Comparison of ENCODE assay signal across 8 cellular contexts in the genomic region with DNA sequence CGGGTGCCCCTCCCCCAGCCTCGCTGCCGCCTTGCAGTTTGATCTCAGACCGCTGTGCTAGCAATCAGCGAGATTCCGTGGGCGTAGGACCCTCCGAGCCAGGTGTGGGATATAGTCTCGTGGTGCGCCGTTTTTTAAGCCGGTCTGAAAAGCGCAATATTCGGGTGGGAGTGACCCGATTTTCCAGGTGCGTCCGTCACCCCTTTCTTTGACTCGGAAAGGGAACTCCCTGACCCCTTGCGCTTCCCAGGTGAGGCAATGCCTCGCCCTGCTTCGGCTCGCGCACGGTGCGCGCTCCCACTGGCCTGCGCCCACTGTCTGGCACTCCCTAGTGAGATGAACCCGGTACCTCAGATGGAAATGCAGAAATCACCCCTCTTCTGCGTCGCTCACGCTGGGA. TPM values are rescaled to one million over a fixed set of nuclear protein-coding genes. Genes with fewer than 3 reads are reported as not detected.
DNase-seq lines count a peak whose midpoint lies in the region; ATAC-seq and TF ChIP-seq lines count a peak whose summit lies in the region.
"Not testable (repeated sequence)": the region's sequence is repeated elsewhere in the genome, so short reads cannot be mapped to it uniquely, and the experiment has no call there.

No MANE protein-coding gene starts in this region.

- H3K79me2 ChIP-seq in GM23338 (replicated peaks; ENCODE audit: insufficient read depth): not testable (repeated sequence)
- H3K79me2 ChIP-seq in hepatocyte: peaks cover 18% of the 10 kb centered on the region

- not testable (repeated sequence) for H3K4me1 Mint-ChIP-seq in GM23338; activated T-helper 2 cell treated with anti-CD3 and anti-CD28 coated beads, Interferon-gamma antibody, Interleukin-2, Interleukin-4, amounts not matched to agents 10 μg/mL and 5 μg/mL and 100 μg/mL, durations not matched to agents 14 hours and 24 hours and 36 hours (ENCODE audit: low read depth); endothelial cell (ENCODE audit: unreplicated experiment); neural crest cell

- H3K36me3 ChIP-seq in GM23338 (ENCODE audit: insufficient read depth); Panc1 (ENCODE audit: control insufficient read depth, insufficient read depth, low read length); hepatocyte (replicated peaks; ENCODE audit: insufficient read depth, low read depth); upper lobe of right lung: not testable (repeated sequence)

- POLR2A ChIA-PET in Panc1 (lab: Charles Lee): not testable (repeated sequence)

- not testable (repeated sequence) for DNase-seq in GM23338 (ENCODE audit: low spot score); Panc1 (ENCODE audit: low read depth, low spot score); activated T-helper 2 cell treated with anti-CD3 and anti-CD28 coated beads, Interferon-gamma antibody, Interleukin-2, Interleukin-4, amounts not matched to agents 10 μg/mL and 5 μg/mL and 100 μg/mL, durations not matched to agents 14 hours and 24 hours and 36 hours (ENCODE audit: low spot score); endothelial cell (ENCODE audit: low spot score); hepatocyte (ENCODE audit: low spot score); left colon; neural crest cell (ENCODE audit: low read depth, low spot score); upper lobe of right lung

- H3K27me3 Mint-ChIP-seq in GM23338 (ENCODE audit: insufficient read depth, low read depth, poor library complexity); activated T-helper 2 cell treated with anti-CD3 and anti-CD28 coated beads, Interferon-gamma antibody, Interleukin-2, Interleukin-4, amounts not matched to agents 10 μg/mL and 5 μg/mL and 100 μg/mL, durations not matched to agents 14 hours and 24 hours and 36 hours (ENCODE audit: low read depth); endothelial cell (ENCODE audit: unreplicated experiment); neural crest cell (ENCODE audit: low read depth): not testable (repeated sequence)

- H2AFZ ChIP-seq in GM23338 (0 out of 2 replicates have a peak overlapping the region, but pooled peaks have one; percentile 66), hepatocyte (peak overlapping the region; percentile 97)

- H3K4me3 Mint-ChIP-seq in GM23338 (peak overlapping the region; percentile 65), endothelial cell (ENCODE audit: unreplicated experiment) (peak overlapping the region; percentile 22), neural crest cell (peak overlapping the region; percentile 80)
- peak overlapping the region; percentile 21 for H3K4me3 Mint-ChIP-seq in activated T-helper 2 cell treated with anti-CD3 and anti-CD28 coated beads, Interferon-gamma antibody, Interleukin-2, Interleukin-4, amounts not matched to agents 10 μg/mL and 5 μg/mL and 100 μg/mL, durations not matched to agents 14 hours and 24 hours and 36 hours (ENCODE audit: low read depth)

- H3K4me2 ChIP-seq in GM23338 (peak overlapping the region; percentile 69), hepatocyte (peak overlapping the region; percentile 76)

- not testable (repeated sequence) for H3F3A ChIP-seq in GM23338 (replicated peaks; ENCODE audit: low read depth)

- peak overlapping the region; percentile 48 for H3K4me3 ChIP-seq in GM23338
- H3K4me3 ChIP-seq in Panc1 (ENCODE audit: low read depth in 2 of 2, low read length in 2 of 2): peak overlapping the region; percentile 27 to 46; a peak in 3 of 4 replicates
- H3K4me3 ChIP-seq in hepatocyte: peak overlapping the region; percentile 5
- H3K4me3 ChIP-seq in upper lobe of right lung: peak overlapping the region; percentile 21

- ATAC-seq in GM23338, Panc1, upper lobe of right lung: not testable (repeated sequence)
- peak; percentile 42 for ATAC-seq in left colon

- 32% methylated on average over 7 of the region's 31 CpGs for WGBS in hepatocyte (ENCODE audit: low lambda C conversion rate, missing lambda C conversion rate)

- CTCF ChIA-PET in Panc1 (lab: Charles Lee): not testable (repeated sequence)

- H3K4me1 ChIP-seq in GM23338 (ENCODE audit: insufficient read depth); Panc1 (ENCODE audit: control insufficient read depth, insufficient read depth, low read length); hepatocyte (ENCODE audit: insufficient read depth); upper lobe of right lung: not testable (repeated sequence)

- not testable (repeated sequence) for H3K9me3 Mint-ChIP-seq in GM23338; activated T-helper 2 cell treated with anti-CD3 and anti-CD28 coated beads, Interferon-gamma antibody, Interleukin-2, Interleukin-4, amounts not matched to agents 10 μg/mL and 5 μg/mL and 100 μg/mL, durations not matched to agents 14 hours and 24 hours and 36 hours; endothelial cell (ENCODE audit: unreplicated experiment); neural crest cell

- H3K27me3 ChIP-seq in GM23338 (ENCODE audit: insufficient read depth); Panc1 (ENCODE audit: control insufficient read depth, insufficient read depth, low read length); hepatocyte; upper lobe of right lung: not testable (repeated sequence)

- TF ChIP-seq CTCF in GM23338 (conservative IDR thresholded peaks at IDR 0.05; ENCODE audit: low read depth in 2 of 2); Panc1 (IDR thresholded peaks at IDR 0.05); endothelial cell (IDR thresholded peaks at IDR 0.05; ENCODE audit: unreplicated experiment); hepatocyte (IDR thresholded peaks at IDR 0.05; ENCODE audit: poor library complexity); neural crest cell (conservative IDR thresholded peaks at IDR 0.05); upper lobe of right lung (IDR thresholded peaks at IDR 0.05): not testable (repeated sequence)

- H4K20me1 ChIP-seq in GM23338 (replicated peaks; ENCODE audit: insufficient read depth); hepatocyte (ENCODE audit: insufficient read depth, poor library complexity, severe bottlenecking): not testable (repeated sequence)

- in situ Hi-C loops in Panc1 (cut with HindIII; ENCODE audit: low pct_unique_long_range_greater_than_20kb, low sequenced_read_pairs): not testable (repeated sequence)

- H3K36me3 Mint-ChIP-seq in GM23338 (ENCODE audit: low read depth); endothelial cell (ENCODE audit: low read depth, unreplicated experiment); neural crest cell (ENCODE audit: low read depth): not testable (repeated sequence)
- H3K36me3 Mint-ChIP-seq in activated T-helper 2 cell treated with anti-CD3 and anti-CD28 coated beads, Interferon-gamma antibody, Interleukin-2, Interleukin-4, amounts not matched to agents 10 μg/mL and 5 μg/mL and 100 μg/mL, durations not matched to agents 14 hours and 24 hours and 36 hours (ENCODE audit: low read depth): peaks cover 16% of the 10 kb centered on the region

- not testable (repeated sequence) for H3K27ac ChIP-seq in GM23338 (ENCODE audit: low read depth); upper lobe of right lung
- H3K27ac ChIP-seq in Panc1 (ENCODE audit: low read length) (peak overlapping the region; percentile 42; the same call in 1 of the 2 replicates), hepatocyte (peak overlapping the region; percentile 85)

- H3K27ac Mint-ChIP-seq in GM23338; activated T-helper 2 cell treated with anti-CD3 and anti-CD28 coated beads, Interferon-gamma antibody, Interleukin-2, Interleukin-4, amounts not matched to agents 10 μg/mL and 5 μg/mL and 100 μg/mL, durations not matched to agents 14 hours and 24 hours and 36 hours; endothelial cell (ENCODE audit: unreplicated experiment): not testable (repeated sequence)
- peak overlapping the region; percentile 88 for H3K27ac Mint-ChIP-seq in neural crest cell (ENCODE audit: unreplicated experiment)

- H3K9me2 ChIP-seq in GM23338 (ENCODE audit: insufficient read depth); hepatocyte (replicated peaks; ENCODE audit: insufficient read depth): not testable (repeated sequence)

- not testable (repeated sequence) for BruUV-seq in Panc1 (replicated peaks; lab: Mats Ljungman, UMichigan)

- H3K9me3 ChIP-seq in Panc1 (ENCODE audit: control insufficient read depth, insufficient read depth, low read depth, low read length); hepatocyte (ENCODE audit: low read depth); upper lobe of right lung: not testable (repeated sequence)

- intact Hi-C loops in Panc1 (cut with micrococcal nuclease; ENCODE audit: unreplicated experiment); activated T-helper 2 cell treated with anti-CD3 and anti-CD28 coated beads, Interferon-gamma antibody, Interleukin-2, Interleukin-4, amounts not matched to agents 10 μg/mL and 5 μg/mL and 100 μg/mL, durations not matched to agents 14 hours and 24 hours and 36 hours (cut with micrococcal nuclease); left colon (cut with DNase I, micrococcal nuclease); upper lobe of right lung (cut with DNase I): not testable (repeated sequence)

RNA-seq across cellular contexts. Expression of a gene that starts 14.5 kb away (rescaled TPM):
- 8.1 and 9.6 TPM in 2 replicates for total RNA-seq in GM23338 (2014; rRNA removed; shearing (Covaris generic))
- polyA plus RNA-seq in GM23338 (2016; fragmentation: Nextera tagmentation; extraction: Ambion mirVana) (10.0 and 12.3 TPM in 2 replicates), hepatocyte (19.9 and 24.5 TPM in 2 replicates)
- total RNA-seq in Panc1 (2021; ENCODE audit: unreplicated experiment) (16.2 TPM), endothelial cell (ENCODE audit: unreplicated experiment) (21.1 TPM), hepatocyte (30.4 and 31.4 TPM in 2 replicates), left colon (10 to 100 TPM; 25.7 to 26.7 TPM), neural crest cell (29.5 and 30.9 TPM in 2 replicates), upper lobe of right lung (20.0 TPM)
- polyA plus RNA-seq in Panc1 (2012; ENCODE audit: insufficient read length): 11.7 TPM
- 17.3 and 17.4 TPM in 2 replicates for total RNA-seq in activated T-helper 2 cell treated with anti-CD3 and anti-CD28 coated beads, Interferon-gamma antibody, Interleukin-2, Interleukin-4, amounts not matched to agents 10 μg/mL and 5 μg/mL and 100 μg/mL, durations not matched to agents 14 hours and 24 hours and 36 hours

Comparison
In these comparisons a context has a peak if more than half of its experiments do, and no peak if none do; other contexts are left out.
1. H3K4me3 Mint-ChIP-seq: peak in every context shown above with its lines; median percentile 80 in neural crest cell; 65 in GM23338; 22 in endothelial cell; 21 in activated T-helper 2 cell treated with anti-CD3 and anti-CD28 coated beads, Interferon-gamma antibody, Interleukin-2, Interleukin-4, amounts not matched to agents 10 μg/mL and 5 μg/mL and 100 μg/mL, durations not matched to agents 14 hours and 24 hours and 36 hours.